In the genomic region with DNA sequence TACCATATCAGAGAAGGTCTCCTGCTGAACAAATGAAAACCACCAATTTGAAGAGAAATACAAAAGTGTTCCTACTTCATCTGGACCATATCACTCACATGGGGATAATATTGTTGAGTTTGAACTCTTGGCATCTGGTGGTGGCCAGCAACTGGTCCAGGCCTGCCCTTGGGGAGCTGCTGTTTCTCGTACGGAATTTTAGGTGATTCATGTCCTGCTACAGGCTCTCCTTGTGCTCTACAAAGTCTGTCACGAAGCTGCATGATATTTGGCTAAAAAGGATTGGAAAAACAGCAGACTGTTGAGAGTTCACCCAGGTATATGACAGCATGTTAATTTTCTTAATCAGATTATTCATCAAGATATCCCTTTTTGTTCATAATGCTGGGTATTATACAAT, we compare ENCODE assay signal across 17 cellular contexts. TPM values are rescaled to one million over a fixed set of nuclear protein-coding genes. Genes with fewer than 3 reads are reported as not detected.
DNase-seq lines count a peak whose midpoint lies in the region; ATAC-seq and TF ChIP-seq lines count a peak whose summit lies in the region.
"Had no signal": no experiment of that assay in that cellular context is flagged by ENCODE, and none has a peak within 500 bp of the region (broad histone marks: within the 10 kb centered on the region; RNA-seq: fewer than 3 reads in every experiment).

No MANE protein-coding gene starts in this region.

- no peaks in the 10 kb centered on the region for H3K9me3 Mint-ChIP-seq in activated CD8-positive, alpha-beta T cell treated with anti-CD3 and anti-CD28 coated beads for 36 hours
- H3K9me3 Mint-ChIP-seq in activated CD8-positive, alpha-beta T cell treated with anti-CD3 and anti-CD28 coated beads, Interleukin-2, amount 10 ng/mL, durations not matched to agents 7 days and 5 days (ENCODE audit: insufficient read depth), result no peaks in the 10 kb centered on the region
- no peaks in the 10 kb centered on the region for H3K9me3 Mint-ChIP-seq in endothelial cell (ENCODE audit: unreplicated experiment)
- H3K9me3 Mint-ChIP-seq: CD4-positive, alpha-beta T cell; GM23338 had no signal

- intact Hi-C loops in activated CD8-positive, alpha-beta T cell treated with anti-CD3 and anti-CD28 coated beads for 36 hours (cut with micrococcal nuclease), result no loop called here

- H3K4me1 ChIP-seq in foreskin keratinocyte, result peaks cover 7% of the 10 kb centered on the region
- H3K4me1 ChIP-seq: A549, Caco-2 had no signal

- peaks cover 44% of the 10 kb centered on the region for H3K36me3 Mint-ChIP-seq in activated CD8-positive, alpha-beta T cell treated with anti-CD3 and anti-CD28 coated beads for 36 hours (ENCODE audit: low read depth)
- peaks cover 62% of the 10 kb centered on the region for H3K36me3 Mint-ChIP-seq in activated CD8-positive, alpha-beta T cell treated with anti-CD3 and anti-CD28 coated beads, Interleukin-2, amount 10 ng/mL, durations not matched to agents 7 days and 5 days (ENCODE audit: low read depth)
- peaks cover 36% of the 10 kb centered on the region for H3K36me3 Mint-ChIP-seq in endothelial cell (ENCODE audit: low read depth, unreplicated experiment)

- H3K4me3 Mint-ChIP-seq in activated CD8-positive, alpha-beta T cell treated with anti-CD3 and anti-CD28 coated beads for 36 hours, result no peak overlapping the region
- H3K4me3 Mint-ChIP-seq in activated CD8-positive, alpha-beta T cell treated with anti-CD3 and anti-CD28 coated beads, Interleukin-2, amount 10 ng/mL, durations not matched to agents 7 days and 5 days, result no peak overlapping the region
- peak overlapping the region; percentile 15 for H3K4me3 Mint-ChIP-seq in endothelial cell (ENCODE audit: unreplicated experiment)
- H3K4me3 Mint-ChIP-seq: CD4-positive, alpha-beta T cell; GM23338 had no signal

- CTCF ChIA-PET in activated CD8-positive, alpha-beta T cell treated with anti-CD3 and anti-CD28 coated beads for 36 hours (lab: Charles Lee), result interaction anchor here (1.0 kb wide), 1 partner anchor 43 kb away, joined by 3 read pairs; no protein-coding TSS in a partner anchor
- CTCF ChIA-PET in activated CD8-positive, alpha-beta T cell treated with anti-CD3 and anti-CD28 coated beads, Interleukin-2, amount 10 ng/mL, durations not matched to agents 7 days and 5 days (lab: Charles Lee), result no interaction called here
- CTCF ChIA-PET in RWPE1 (lab: Yijun Ruan, JAX), result no interaction called here

- POLR2A ChIA-PET in activated CD8-positive, alpha-beta T cell treated with anti-CD3 and anti-CD28 coated beads for 36 hours (lab: Charles Lee), result no interaction called here
- POLR2A ChIA-PET in activated CD8-positive, alpha-beta T cell treated with anti-CD3 and anti-CD28 coated beads, Interleukin-2, amount 10 ng/mL, durations not matched to agents 7 days and 5 days (lab: Charles Lee), result no interaction called here
- POLR2A ChIA-PET in RWPE1 (lab: Yijun Ruan, JAX; ENCODE audit: low non-redundant PET), result no interaction called here

- no peak for TF ChIP-seq CTCF in activated CD8-positive, alpha-beta T cell treated with anti-CD3 and anti-CD28 coated beads for 36 hours (IDR thresholded peaks at IDR 0.05)
- TF ChIP-seq CTCF in RWPE1 (conservative IDR thresholded peaks at IDR 0.05; ENCODE audit: low read depth) (no peak), endothelial cell (IDR thresholded peaks at IDR 0.05; ENCODE audit: unreplicated experiment) (no peak), foreskin keratinocyte (conservative IDR thresholded peaks at IDR 0.05) (no peak)

- peaks cover 6% of the 10 kb centered on the region for H3K4me1 Mint-ChIP-seq in activated CD8-positive, alpha-beta T cell treated with anti-CD3 and anti-CD28 coated beads for 36 hours (ENCODE audit: low read depth)
- peaks cover 10% of the 10 kb centered on the region for H3K4me1 Mint-ChIP-seq in activated CD8-positive, alpha-beta T cell treated with anti-CD3 and anti-CD28 coated beads, Interleukin-2, amount 10 ng/mL, durations not matched to agents 7 days and 5 days (ENCODE audit: low read depth)
- H3K4me1 Mint-ChIP-seq in endothelial cell (ENCODE audit: unreplicated experiment), result no peaks in the 10 kb centered on the region
- H3K4me1 Mint-ChIP-seq: GM23338 had no signal

- DNase-seq in activated CD8-positive, alpha-beta T cell treated with anti-CD3 and anti-CD28 coated beads for 36 hours, result no peak
- no peak for DNase-seq in activated CD8-positive, alpha-beta T cell treated with anti-CD3 and anti-CD28 coated beads, Interleukin-2, amount 10 ng/mL, durations not matched to agents 7 days and 5 days
- DNase-seq in RWPE1 (ENCODE audit: low spot score), result peak; percentile 20
- no peak for DNase-seq in endothelial cell (ENCODE audit: low spot score)
- peak; percentile 59 to 80 for DNase-seq in foreskin keratinocyte
- DNase-seq in mucosa of gallbladder (ENCODE audit: low spot score), result no peak
- no peak for DNase-seq in germinal center (ENCODE audit: low spot score)
- DNase-seq: AML-193; Caco-2; CD4-positive, alpha-beta T cell; HCEC 1CT had no signal

- no peaks in the 10 kb centered on the region for H3K27me3 ChIP-seq in foreskin keratinocyte

- H3K27ac ChIP-seq in RWPE1, result no peak overlapping the region
- no peak overlapping the region for H3K27ac ChIP-seq in foreskin keratinocyte
- H3K27ac ChIP-seq: 22Rv1, A549, C4-2B, HL-60 had no signal

- ATAC-seq in activated CD8-positive, alpha-beta T cell treated with anti-CD3 and anti-CD28 coated beads for 36 hours, result no peak
- no peak for ATAC-seq in activated CD8-positive, alpha-beta T cell treated with anti-CD3 and anti-CD28 coated beads, Interleukin-2, amount 10 ng/mL, durations not matched to agents 7 days and 5 days
- ATAC-seq in foreskin keratinocyte (peak; percentile 94), GM21723 (IDR thresholded peaks at IDR 0.05; ENCODE audit: unreplicated experiment) (no peak)
- ATAC-seq: A549, GM23338 had no signal

- H3K27ac Mint-ChIP-seq in activated CD8-positive, alpha-beta T cell treated with anti-CD3 and anti-CD28 coated beads for 36 hours, result peak overlapping the region; percentile 18
- no peak overlapping the region for H3K27ac Mint-ChIP-seq in activated CD8-positive, alpha-beta T cell treated with anti-CD3 and anti-CD28 coated beads, Interleukin-2, amount 10 ng/mL, durations not matched to agents 7 days and 5 days
- no peak overlapping the region for H3K27ac Mint-ChIP-seq in endothelial cell (ENCODE audit: unreplicated experiment)
- H3K27ac Mint-ChIP-seq: CD4-positive, alpha-beta T cell; GM23338 had no signal

- no peaks in the 10 kb centered on the region for H3K27me3 Mint-ChIP-seq in activated CD8-positive, alpha-beta T cell treated with anti-CD3 and anti-CD28 coated beads for 36 hours
- no peaks in the 10 kb centered on the region for H3K27me3 Mint-ChIP-seq in activated CD8-positive, alpha-beta T cell treated with anti-CD3 and anti-CD28 coated beads, Interleukin-2, amount 10 ng/mL, durations not matched to agents 7 days and 5 days (ENCODE audit: low read depth)
- H3K27me3 Mint-ChIP-seq in endothelial cell (ENCODE audit: unreplicated experiment), result no peaks in the 10 kb centered on the region
- H3K27me3 Mint-ChIP-seq: CD4-positive, alpha-beta T cell had no signal

RNA-seq across cellular contexts. Expression of a gene that starts 42.2 kb away (rescaled TPM):
- total RNA-seq in activated CD8-positive, alpha-beta T cell treated with anti-CD3 and anti-CD28 coated beads for 36 hours, result 10 to 100 TPM; 76.0 to 77.1 TPM
- total RNA-seq in activated CD8-positive, alpha-beta T cell treated with anti-CD3 and anti-CD28 coated beads, Interleukin-2, amount 10 ng/mL, durations not matched to agents 7 days and 5 days, result 100 to 1,000 TPM; 111 to 113 TPM
- total RNA-seq in endothelial cell (ENCODE audit: unreplicated experiment), result 172 TPM
- 124 and 162 TPM in 2 replicates for total RNA-seq in foreskin keratinocyte
- polyA plus RNA-seq in foreskin keratinocyte, result 84.2 and 98.4 TPM in 2 replicates
- total RNA-seq in mucosa of gallbladder, result 227 TPM

RNA-seq across cellular contexts. Expression of a gene that starts 50.1 kb away (rescaled TPM):
- 1 to 10 TPM; 1.6 to 2.2 TPM for total RNA-seq in activated CD8-positive, alpha-beta T cell treated with anti-CD3 and anti-CD28 coated beads for 36 hours
- total RNA-seq in activated CD8-positive, alpha-beta T cell treated with anti-CD3 and anti-CD28 coated beads, Interleukin-2, amount 10 ng/mL, durations not matched to agents 7 days and 5 days, result 1 to 10 TPM; 2.9 to 3.1 TPM
- 0.38 TPM for total RNA-seq in endothelial cell (ENCODE audit: unreplicated experiment)
- 16.9 and 18.5 TPM in 2 replicates for total RNA-seq in foreskin keratinocyte
- polyA plus RNA-seq in foreskin keratinocyte, result 8.7 and 9.2 TPM in 2 replicates
- 22.9 TPM for total RNA-seq in mucosa of gallbladder

RNA-seq across cellular contexts. Expression of a gene that starts 51.8 kb away (rescaled TPM):
- total RNA-seq in activated CD8-positive, alpha-beta T cell treated with anti-CD3 and anti-CD28 coated beads for 36 hours, result 1 to 10 TPM; 3.5 to 4.4 TPM
- 1 to 10 TPM; 3.1 to 3.3 TPM for total RNA-seq in activated CD8-positive, alpha-beta T cell treated with anti-CD3 and anti-CD28 coated beads, Interleukin-2, amount 10 ng/mL, durations not matched to agents 7 days and 5 days
- 5.1 TPM for total RNA-seq in endothelial cell (ENCODE audit: unreplicated experiment)
- 1.6 and 1.8 TPM in 2 replicates for total RNA-seq in foreskin keratinocyte
- polyA plus RNA-seq in foreskin keratinocyte, result 0.34 and 0.58 TPM in 2 replicates
- total RNA-seq in mucosa of gallbladder, result 2.8 TPM

Comparison
In these comparisons a context has a peak if more than half of its experiments do, and no peak if none do; other contexts are left out.
1. DNase-seq: peak in RWPE1 (single experiment) and foreskin keratinocyte (2 of 2); none in activated CD8-positive, alpha-beta T cell treated with anti-CD3 and anti-CD28 coated beads for 36 hours (single experiment), activated CD8-positive, alpha-beta T cell treated with anti-CD3 and anti-CD28 coated beads, Interleukin-2, amount 10 ng/mL, durations not matched to agents 7 days and 5 days (single experiment), endothelial cell (single experiment), mucosa of gallbladder (single experiment) and germinal center (single experiment).